In the genomic region with DNA sequence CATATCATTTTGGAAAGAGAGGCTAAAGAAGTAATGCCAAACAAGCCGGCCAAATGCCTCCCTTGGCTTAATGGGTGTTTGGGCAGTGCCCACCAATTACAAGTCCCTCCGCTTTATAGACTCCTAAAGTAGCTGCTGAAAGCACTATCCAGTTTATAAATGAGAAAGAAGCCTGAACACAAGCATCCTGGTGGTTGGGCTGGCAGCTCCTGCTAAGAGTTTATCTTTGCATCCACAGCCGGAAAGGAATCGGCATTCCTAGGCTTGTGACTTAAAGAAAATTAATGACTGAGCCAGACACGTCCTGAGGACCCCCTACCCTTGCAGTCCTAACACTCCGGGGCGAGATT, we compare ENCODE assay signal across 23 cellular contexts. TPM values are rescaled to one million over a fixed set of nuclear protein-coding genes. Genes with fewer than 3 reads are reported as not detected.
"Had no signal": no experiment of that assay in that cellular context is flagged by ENCODE, and none has a peak within 500 bp of the region (broad histone marks: within the 10 kb centered on the region; RNA-seq: fewer than 3 reads in every experiment).

No MANE protein-coding gene starts in this region.

- H3K27ac Mint-ChIP-seq: activated naive CD8-positive, alpha-beta T cell treated with anti-CD3 and anti-CD28 coated beads, Interleukin-2, amount 10 ng/mL, durations not matched to agents 7 days and 5 days; dendritic cell treated with granulocyte-macrophage colony-stimulating factor and Interleukin-4, amounts not matched to agents 40 ng/mL and 50 ng/mL, for 4 days; effector memory CD8-positive, alpha-beta T cell; natural killer cell; stimulated activated naive CD8-positive, alpha-beta T cell treated with anti-CD3 and anti-CD28 coated beads, Interleukin-15, Interleukin-2, amounts not matched to agents 100 ng/mL and 50 ng/mL, for 24 hours had no signal

- H3K36me3 Mint-ChIP-seq: natural killer cell had no signal

- DNase-seq: activated CD4-positive, alpha-beta T cell treated with anti-CD3 and anti-CD28 coated beads for 1 hour; activated CD4-positive, alpha-beta T cell treated with anti-CD3 and anti-CD28 coated beads, Interleukin-2, amount 50 U/mL, for 4 hours; activated naive CD4-positive, alpha-beta T cell; activated naive CD8-positive, alpha-beta T cell treated with anti-CD3 and anti-CD28 coated beads, Interleukin-2, amount 10 ng/mL, durations not matched to agents 7 days and 5 days; activated T-cell treated with anti-CD3 and anti-CD28 coated beads for 4 hours; brain microvascular endothelial cell; effector memory CD8-positive, alpha-beta T cell; head of caudate nucleus; natural killer cell; nucleus accumbens; right cardiac atrium; small intestine; T-helper 1 cell; T1000 had no signal

- H3K4me3 ChIP-seq: lung, suprapubic skin had no signal

- H3K9me3 Mint-ChIP-seq: activated naive CD8-positive, alpha-beta T cell treated with anti-CD3 and anti-CD28 coated beads, Interleukin-2, amount 10 ng/mL, durations not matched to agents 7 days and 5 days; dendritic cell treated with granulocyte-macrophage colony-stimulating factor and Interleukin-4, amounts not matched to agents 40 ng/mL and 50 ng/mL, for 4 days; effector memory CD8-positive, alpha-beta T cell; natural killer cell; stimulated activated naive CD8-positive, alpha-beta T cell treated with anti-CD3 and anti-CD28 coated beads, Interleukin-15, Interleukin-2, amounts not matched to agents 100 ng/mL and 50 ng/mL, for 24 hours had no signal

- H3K9me3 ChIP-seq: suprapubic skin had no signal

- ATAC-seq: effector memory CD8-positive, alpha-beta T cell; natural killer cell; right cardiac atrium had no signal

- H3K4me3 Mint-ChIP-seq: activated naive CD8-positive, alpha-beta T cell treated with anti-CD3 and anti-CD28 coated beads, Interleukin-2, amount 10 ng/mL, durations not matched to agents 7 days and 5 days; effector memory CD8-positive, alpha-beta T cell; natural killer cell; stimulated activated naive CD8-positive, alpha-beta T cell treated with anti-CD3 and anti-CD28 coated beads, Interleukin-15, Interleukin-2, amounts not matched to agents 100 ng/mL and 50 ng/mL, for 24 hours had no signal

- H3K27ac ChIP-seq: brain microvascular endothelial cell, epithelial cell of prostate, suprapubic skin had no signal

- FAIRE-seq: frontal cortex, small intestine had no signal

- H3K36me3 ChIP-seq: brain microvascular endothelial cell, suprapubic skin had no signal

RNA-seq across cellular contexts. Expression of gene NKX2-3, which starts 13.1 kb away (rescaled TPM):
- total RNA-seq: activated naive CD8-positive, alpha-beta T cell treated with anti-CD3 and anti-CD28 coated beads, Interleukin-2, amount 10 ng/mL, durations not matched to agents 7 days and 5 days; fibroblast of lung; lung; mononuclear cell; natural killer cell; posterior vena cava; right cardiac atrium; suprapubic skin had no signal
